Comparison of ENCODE assay signal across 8 cellular contexts in the genomic region with DNA sequence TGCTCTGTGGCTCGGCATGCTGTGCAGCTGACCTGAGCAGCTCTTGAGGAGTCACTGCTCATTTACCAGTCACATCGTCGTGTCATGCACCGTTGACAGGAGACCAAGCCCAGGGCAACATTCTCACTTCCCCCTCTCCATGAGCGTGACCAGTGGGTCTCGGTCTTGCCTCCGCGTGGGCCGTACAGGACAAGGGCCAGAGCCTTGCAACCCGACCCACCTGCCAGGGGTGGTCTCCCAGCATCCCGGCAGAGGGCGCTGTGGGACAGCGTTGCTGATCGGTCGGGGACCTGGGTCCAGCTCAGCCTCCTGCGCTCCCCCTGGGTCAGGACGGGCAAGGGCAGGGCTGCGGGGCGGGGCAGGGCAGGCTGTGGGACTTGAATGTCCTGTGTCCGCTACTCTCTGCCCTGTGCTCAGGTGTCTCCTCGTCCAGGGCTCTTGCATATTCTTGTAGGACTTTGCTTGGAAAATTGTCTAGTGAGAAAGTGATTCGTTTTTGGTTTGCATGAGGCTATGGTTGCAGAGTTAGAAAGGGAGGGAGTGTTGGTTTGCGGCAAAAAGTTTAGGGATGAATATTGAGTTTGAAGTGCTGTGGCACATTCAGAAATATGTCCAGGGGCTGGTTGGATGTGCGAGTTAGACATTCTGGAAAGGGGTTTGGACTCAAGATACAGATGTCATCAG. TPM values are rescaled to one million over a fixed set of nuclear protein-coding genes. Genes with fewer than 3 reads are reported as not detected.
DNase-seq lines count a peak whose midpoint lies in the region; ATAC-seq and TF ChIP-seq lines count a peak whose summit lies in the region.

No MANE protein-coding gene starts in this region.

- intact Hi-C loops in left lung (cut with DNase I): loop anchor here in 1 of 2 donors (5.0 kb wide), 1 partner anchor 230 kb away; no protein-coding TSS in a partner anchor

- peak; percentile 32 for DNase-seq in AG04450 (ENCODE audit: low read depth, low spot score)
- DNase-seq in NCI-H446 (lab: John Stamatoyannopoulos, UW): peak; percentile 36 to 78
- DNase-seq in activated CD4-positive, alpha-beta T cell treated with anti-CD3 and anti-CD28 coated beads for 1 hour: peak; percentile 70
- DNase-seq in cerebellar cortex (ENCODE audit: low spot score): peak; percentile 80
- peak; percentile 90 to 99 for DNase-seq in left lung
- peak; percentile 50 to 81 (median 63) for DNase-seq in stimulated activated CD4-positive, alpha-beta T cell treated with anti-CD3 and anti-CD28 coated beads, TNF-alpha, amount 100 ng/mL, for 1 hour (ENCODE audit: low read depth in 3 of 3, low spot score in 1 of 3)

- CTCF ChIA-PET in AG04450 (lab: Charles Lee): interaction anchor here (0.6 to 3.8 kb wide), 30 partner anchors 8 to 995 kb away, joined by 3 to 23 read pairs (median 4); partner anchors contain the start of gene EIF4G2

- TF ChIP-seq CTCF in AG04450 (IDR thresholded peaks at IDR 0.05; ENCODE audit: low read depth, low read length) (peak; percentile 85), left lung (IDR thresholded peaks at IDR 0.05) (peak; percentile 88 to 90)

- no peaks in the 10 kb centered on the region for H3K9me3 ChIP-seq in AG04450 (ENCODE audit: control insufficient read depth, insufficient read depth, low read length)
- no peaks in the 10 kb centered on the region for H3K9me3 ChIP-seq in left lung

- ATAC-seq in GM18519 (IDR thresholded peaks at IDR 0.05; ENCODE audit: low FRiP score, unreplicated experiment) (peak; percentile 72), HG03066 (IDR thresholded peaks at IDR 0.05; ENCODE audit: low read depth, unreplicated experiment) (peak; percentile 92), left lung (peak; percentile 99)

- peaks cover 0 to 21% of the 10 kb centered on the region in 2 donors for H3K4me1 ChIP-seq in left lung

- H3K27me3 ChIP-seq in AG04450 (ENCODE audit: control insufficient read depth, insufficient read depth, low read length): no peaks in the 10 kb centered on the region
- no peaks in the 10 kb centered on the region for H3K27me3 ChIP-seq in left lung

- peaks cover 0 to 28% of the 10 kb centered on the region in 2 donors for H3K36me3 ChIP-seq in left lung

- H3K4me3 ChIP-seq in AG04450 (ENCODE audit: low read depth, low read length) (peak overlapping the region; percentile 30; the same call in 1 of the 2 replicates), left lung (no peak overlapping the region)

- POLR2A ChIA-PET in AG04450 (lab: Yijun Ruan, JAX): interaction anchor here (1.0 to 3.2 kb wide), 4 partner anchors 11 to 108 kb away, joined by 3 to 32 read pairs (median 6); partner anchors contain the start of gene EIF4G2

- H3K27ac ChIP-seq in AG04450 (ENCODE audit: low read depth, low read length) (no peak overlapping the region), left lung (no peak overlapping the region)

RNA-seq across cellular contexts. Expression of gene EIF4G2, which starts 16.2 kb away (rescaled TPM):
- 1,244 and 1,432 TPM in 2 replicates for polyA plus RNA-seq in AG04450 (2011; rRNA removed)
- 762 and 959 TPM in 2 replicates for polyA minus RNA-seq in AG04450 (2011; rRNA and poly(A)+ RNA removed)
- 1,000 to 10,000 TPM in 1 of 2 donors, 100 to 1,000 TPM in 1; 852 to 1,027 TPM for total RNA-seq in left lung

RNA-seq across cellular contexts. Expression of gene CTR9, which starts 41.5 kb away (rescaled TPM):
- polyA plus RNA-seq in AG04450 (2011; rRNA removed): 21.8 and 22.6 TPM in 2 replicates
- polyA minus RNA-seq in AG04450 (2011; rRNA and poly(A)+ RNA removed): 14.0 and 29.0 TPM in 2 replicates
- 10 to 100 TPM; 33.8 to 38.4 TPM for total RNA-seq in left lung

Comparison
In these comparisons a context has a peak if more than half of its experiments do, and no peak if none do; other contexts are left out.
1. DNase-seq: peak in every context shown above with its lines; median percentile 94 in left lung; 80 in cerebellar cortex; 70 in activated CD4-positive, alpha-beta T cell treated with anti-CD3 and anti-CD28 coated beads for 1 hour; 63 in stimulated activated CD4-positive, alpha-beta T cell treated with anti-CD3 and anti-CD28 coated beads, TNF-alpha, amount 100 ng/mL, for 1 hour; 57 in NCI-H446; 32 in AG04450.